1 cellular context compared by ENCODE assay signal in the genomic region with DNA sequence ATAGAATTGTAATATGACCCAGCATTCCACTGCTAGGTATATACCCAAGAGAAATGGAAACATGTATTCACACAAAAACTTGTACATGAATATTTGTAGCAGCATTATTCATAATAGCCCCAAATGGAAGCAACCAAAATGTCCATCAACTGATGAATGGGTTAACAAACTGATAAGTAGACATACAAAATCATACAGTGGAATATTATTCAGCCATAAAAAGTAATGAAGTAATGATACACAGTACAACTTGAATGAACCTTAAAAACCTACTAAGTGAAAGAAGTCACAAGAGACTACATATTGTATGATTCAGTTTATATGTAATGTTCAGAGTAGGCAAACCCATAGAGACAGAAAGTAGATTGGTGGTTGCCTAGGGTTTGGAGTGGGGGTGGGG.
TF ChIP-seq lines count a peak whose summit lies in the region.

No MANE protein-coding gene starts in this region.

TF ChIP-seq in HEK293, 187 proteins besides CTCF, POLR2A, EP300 and RAD21 (continued from another document):
- TF ChIP-seq ZNF112 (tag by site-specific recombination; IDR thresholded peaks at IDR 0.05) (no peak), ZNF10 (tag by site-specific recombination; IDR thresholded peaks at IDR 0.05) (peak; percentile 79; the same call in 1 of the 2 replicates), ZNF350 (tag by site-specific recombination; IDR thresholded peaks at IDR 0.05) (no peak)
- TF ChIP-seq, protein P1, sequence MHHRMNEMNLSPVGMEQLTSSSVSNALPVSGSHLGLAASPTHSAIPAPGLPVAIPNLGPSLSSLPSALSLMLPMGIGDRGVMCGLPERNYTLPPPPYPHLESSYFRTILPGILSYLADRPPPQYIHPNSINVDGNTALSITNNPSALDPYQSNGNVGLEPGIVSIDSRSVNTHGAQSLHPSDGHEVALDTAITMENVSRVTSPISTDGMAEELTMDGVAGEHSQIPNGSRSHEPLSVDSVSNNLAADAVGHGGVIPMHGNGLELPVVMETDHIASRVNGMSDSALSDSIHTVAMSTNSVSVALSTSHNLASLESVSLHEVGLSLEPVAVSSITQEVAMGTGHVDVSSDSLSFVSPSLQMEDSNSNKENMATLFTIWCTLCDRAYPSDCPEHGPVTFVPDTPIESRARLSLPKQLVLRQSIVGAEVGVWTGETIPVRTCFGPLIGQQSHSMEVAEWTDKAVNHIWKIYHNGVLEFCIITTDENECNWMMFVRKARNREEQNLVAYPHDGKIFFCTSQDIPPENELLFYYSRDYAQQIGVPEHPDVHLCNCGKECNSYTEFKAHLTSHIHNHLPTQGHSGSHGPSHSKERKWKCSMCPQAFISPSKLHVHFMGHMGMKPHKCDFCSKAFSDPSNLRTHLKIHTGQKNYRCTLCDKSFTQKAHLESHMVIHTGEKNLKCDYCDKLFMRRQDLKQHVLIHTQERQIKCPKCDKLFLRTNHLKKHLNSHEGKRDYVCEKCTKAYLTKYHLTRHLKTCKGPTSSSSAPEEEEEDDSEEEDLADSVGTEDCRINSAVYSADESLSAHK (tag by site-specific recombination; IDR thresholded peaks at IDR 0.05), result no peak
